Comparison of ENCODE assay signal across 1 cellular context in the genomic region with DNA sequence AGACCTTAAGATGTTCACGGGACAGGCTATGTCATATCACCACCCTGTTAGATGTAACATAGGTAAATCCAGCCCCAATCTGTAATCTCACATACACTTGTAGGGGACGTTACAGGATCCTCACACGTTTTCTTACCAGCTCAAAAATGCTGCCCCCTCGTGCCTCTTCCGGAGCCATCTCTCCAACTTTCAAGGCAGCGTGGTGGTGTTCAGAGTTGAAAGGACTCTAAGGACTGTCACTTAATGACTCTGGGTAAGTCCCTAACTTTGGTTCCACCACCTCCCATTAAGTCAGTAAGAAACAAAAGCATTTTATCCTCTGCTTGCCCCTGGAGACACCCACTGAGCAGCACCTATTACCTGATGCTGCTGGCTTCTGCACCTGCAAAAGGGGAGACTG.
A peak's percentile ranks its signal among the peaks of the same experiment; 100 is the strongest.
TF ChIP-seq lines count a peak whose summit lies in the region.

No MANE protein-coding gene starts in this region.

TF ChIP-seq in GM12878, 131 proteins besides CTCF, POLR2A, EP300 and RAD21 (continued from another document):
- TF ChIP-seq, protein P1, sequence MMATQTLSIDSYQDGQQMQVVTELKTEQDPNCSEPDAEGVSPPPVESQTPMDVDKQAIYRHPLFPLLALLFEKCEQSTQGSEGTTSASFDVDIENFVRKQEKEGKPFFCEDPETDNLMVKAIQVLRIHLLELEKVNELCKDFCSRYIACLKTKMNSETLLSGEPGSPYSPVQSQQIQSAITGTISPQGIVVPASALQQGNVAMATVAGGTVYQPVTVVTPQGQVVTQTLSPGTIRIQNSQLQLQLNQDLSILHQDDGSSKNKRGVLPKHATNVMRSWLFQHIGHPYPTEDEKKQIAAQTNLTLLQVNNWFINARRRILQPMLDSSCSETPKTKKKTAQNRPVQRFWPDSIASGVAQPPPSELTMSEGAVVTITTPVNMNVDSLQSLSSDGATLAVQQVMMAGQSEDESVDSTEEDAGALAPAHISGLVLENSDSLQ (IDR thresholded peaks at IDR 0.05), result peak; percentile 74
- no peak for TF ChIP-seq HDAC6 (IDR thresholded peaks at IDR 0.05; ENCODE audit: unreplicated experiment)
